In genomic region chr2:181872178-181872577, GRCh38 we compare ENCODE assay signal across 21 cellular contexts. TPM values are rescaled to one million over a fixed set of nuclear protein-coding genes. Genes with fewer than 3 reads are reported as not detected.
DNase-seq lines count a peak whose midpoint lies in the region; ATAC-seq, FAIRE-seq and TF ChIP-seq lines count a peak whose summit lies in the region.
"Had no signal": no experiment of that assay in that cellular context is flagged by ENCODE, and none has a peak within 500 bp of the region (broad histone marks: within the 10 kb centered on the region; RNA-seq: fewer than 3 reads in every experiment).

No MANE protein-coding gene starts in this region.

- DNase-seq in RCC 7860 (ENCODE audit: low spot score) = no peak
- DNase-seq in body of pancreas = no peak
- DNase-seq in endothelial cell of umbilical vein (ENCODE audit: low read depth, low spot score) = peak; percentile 51
- DNase-seq in pancreas = no peak
- no peak for DNase-seq in mesothelial cell of epicardium (ENCODE audit: low spot score in 2 of 2, unreplicated experiment in 2 of 2)
- DNase-seq in activated CD4-positive, alpha-beta T cell treated with anti-CD3 and anti-CD28 coated beads, Interleukin-2, amount 50 U/mL, for 1 hour = no peak
- DNase-seq in hippocampal formation (lab: John Stamatoyannopoulos, UW) = no peak
- DNase-seq in vagina (ENCODE audit: extremely low spot score in 2 of 2) = no peak
- DNase-seq: ACHN; BE2C; C1 segment of cervical spinal cord; Caco-2; CD4-positive, CD25-positive, alpha-beta regulatory T cell; DMS153; DMS79; GDM1; H9 had no signal

- H3K9ac ChIP-seq in endothelial cell of umbilical vein (replicated peaks; ENCODE audit: extremely low read depth, insufficient read depth, low read length) = no peak overlapping the region

- H3K27me3 ChIP-seq in body of pancreas (no peaks in the 10 kb centered on the region), endothelial cell of umbilical vein (ENCODE audit: control insufficient read depth in 2 of 2, insufficient read depth in 2 of 2, low read length in 2 of 2) (no peaks in the 10 kb centered on the region), pancreas (no peaks in the 10 kb centered on the region), vagina (no peaks in the 10 kb centered on the region)
- H3K27me3 ChIP-seq: BE2C had no signal

- intact Hi-C loops in body of pancreas (cut with DNase I) = no loop called here
- intact Hi-C loops in endothelial cell of umbilical vein (cut with micrococcal nuclease) = no loop called here
- intact Hi-C loops in pancreas (cut with DNase I) = no loop called here
- intact Hi-C loops in vagina (cut with DNase I) = no loop called here

- H3K27ac ChIP-seq in body of pancreas (peak overlapping the region in 1 of 4 donors; percentile 61), endothelial cell of umbilical vein (ENCODE audit: insufficient read depth, low read depth, low read length) (no peak overlapping the region), pancreas (peak overlapping the region in 2 of 4 donors; percentile 17 to 48), vagina (no peak overlapping the region)

- no peak overlapping the region for H3K27ac Mint-ChIP-seq in mesothelial cell of epicardium
- H3K27ac Mint-ChIP-seq: CD4-positive, CD25-positive, alpha-beta regulatory T cell; H9; IgD-negative memory B cell had no signal

- no peaks in the 10 kb centered on the region for H4K20me1 ChIP-seq in endothelial cell of umbilical vein (replicated peaks; ENCODE audit: control insufficient read depth, extremely low read depth, insufficient read depth, low read length)

- H3K4me3 ChIP-seq in body of pancreas = no peak overlapping the region
- no peak overlapping the region for H3K4me3 ChIP-seq in endothelial cell of umbilical vein (replicated peaks in 1 of 3; ENCODE audit: insufficient read depth in 1 of 3, low read depth in 1 of 3, low read length in 3 of 3)
- no peak overlapping the region for H3K4me3 ChIP-seq in pancreas
- H3K4me3 ChIP-seq in vagina = no peak overlapping the region
- H3K4me3 ChIP-seq: GM12878 had no signal

- TF ChIP-seq CTCF in body of pancreas (IDR thresholded peaks at IDR 0.05) (no peak), endothelial cell of umbilical vein (IDR thresholded peaks at IDR 0.05; ENCODE audit: extremely low read depth in 1 of 2, insufficient read depth in 1 of 2, low read depth in 1 of 2, low read length in 2 of 2) (no peak), pancreas (IDR thresholded peaks at IDR 0.05) (no peak), mesothelial cell of epicardium (IDR thresholded peaks at IDR 0.05; ENCODE audit: unreplicated experiment) (no peak), vagina (IDR thresholded peaks at IDR 0.05) (no peak)

- no peak overlapping the region for H3K4me2 ChIP-seq in endothelial cell of umbilical vein (ENCODE audit: insufficient read depth, low read length)

- POLR2A ChIA-PET in endothelial cell of umbilical vein (lab: Charles Lee) = no interaction called here

- ATAC-seq in body of pancreas (peak; percentile 65), pancreas (peak; percentile 67 to 86 (median 78))
- ATAC-seq: GM12878, HepG2 had no signal

- TF ChIP-seq POLR2A in body of pancreas (IDR thresholded peaks at IDR 0.05) = no peak
- no peak for TF ChIP-seq POLR2A in endothelial cell of umbilical vein (IDR thresholded peaks at IDR 0.05; ENCODE audit: low read depth, low read length)
- TF ChIP-seq POLR2A in vagina (IDR thresholded peaks at IDR 0.05) = no peak

- dilution Hi-C loops in endothelial cell of umbilical vein (cut with MboI; ENCODE audit: extremely low pct_ligation_motif_present, low sequenced_read_pairs) = no loop called here

- H3K9me3 Mint-ChIP-seq in mesothelial cell of epicardium = no peaks in the 10 kb centered on the region
- H3K9me3 Mint-ChIP-seq: CD4-positive, CD25-positive, alpha-beta regulatory T cell; H9; IgD-negative memory B cell had no signal

- H3K27me3 Mint-ChIP-seq in mesothelial cell of epicardium (ENCODE audit: low read depth) = no peaks in the 10 kb centered on the region

- H3K9me3 ChIP-seq in body of pancreas (no peaks in the 10 kb centered on the region), endothelial cell of umbilical vein (replicated peaks; ENCODE audit: control insufficient read depth, insufficient read depth, low read length) (no peaks in the 10 kb centered on the region), pancreas (no peaks in the 10 kb centered on the region), vagina (no peaks in the 10 kb centered on the region)
- H3K9me3 ChIP-seq: BE2C, Caco-2 had no signal

- H3K4me1 Mint-ChIP-seq in mesothelial cell of epicardium = peaks cover 8% of the 10 kb centered on the region
- H3K4me1 Mint-ChIP-seq: IgD-negative memory B cell had no signal

- FAIRE-seq in RCC 7860 (lab: Jason Lieb, UNC) = peak; percentile 17
- no peak for FAIRE-seq in endothelial cell of umbilical vein (lab: Jason Lieb, UNC)
- peak; percentile 61 for FAIRE-seq in pancreas (lab: Jason Lieb, UNC)
- FAIRE-seq: GM12878, H1, HepG2 had no signal

- 38 to 46% methylated on average over 1 of the region's 1 CpG for WGBS in body of pancreas, 2 donors
- 38 to 55% methylated on average over 1 of the region's 1 CpG for WGBS in pancreas, 2 donors

- H3K79me2 ChIP-seq in endothelial cell of umbilical vein (ENCODE audit: control insufficient read depth, insufficient read depth, low read length) = no peaks in the 10 kb centered on the region

- peaks cover 24% of the 10 kb centered on the region for H3K4me1 ChIP-seq in body of pancreas
- peaks cover 3% of the 10 kb centered on the region for H3K4me1 ChIP-seq in endothelial cell of umbilical vein (ENCODE audit: control insufficient read depth, extremely low read depth, insufficient read depth, low read length)
- peaks cover 0 to 43% (median 21%) of the 10 kb centered on the region in 3 donors for H3K4me1 ChIP-seq in pancreas
- peaks cover 7% of the 10 kb centered on the region for H3K4me1 ChIP-seq in vagina
- H3K4me1 ChIP-seq: BE2C had no signal

- no TSS peak for BruUV-seq in endothelial cell of umbilical vein (replicated peaks; lab: Mats Ljungman, UMichigan)

- H3K36me3 ChIP-seq in body of pancreas (replicated peaks in 1 of 2; ENCODE audit: insufficient read depth in 1 of 2, low read depth in 2 of 2) = no peaks in the 10 kb centered on the region
- no peaks in the 10 kb centered on the region for H3K36me3 ChIP-seq in endothelial cell of umbilical vein (ENCODE audit: control insufficient read depth in 2 of 2, extremely low read depth in 1 of 2, insufficient read depth in 2 of 2, low read length in 2 of 2)
- H3K36me3 ChIP-seq in pancreas = no peaks in the 10 kb centered on the region
- no peaks in the 10 kb centered on the region for H3K36me3 ChIP-seq in vagina
- H3K36me3 ChIP-seq: BE2C had no signal

- no peaks in the 10 kb centered on the region for H3K36me3 Mint-ChIP-seq in mesothelial cell of epicardium
- H3K36me3 Mint-ChIP-seq: CD4-positive, CD25-positive, alpha-beta regulatory T cell; IgD-negative memory B cell had no signal

- H3K9me1 ChIP-seq in endothelial cell of umbilical vein (replicated peaks; ENCODE audit: control insufficient read depth, extremely low read depth, insufficient read depth, low read length) = no peaks in the 10 kb centered on the region

- CTCF ChIA-PET in endothelial cell of umbilical vein (lab: Charles Lee) = no interaction called here

- no peak overlapping the region for H3K4me3 Mint-ChIP-seq in mesothelial cell of epicardium
- H3K4me3 Mint-ChIP-seq: H9, IgD-negative memory B cell had no signal

- H2AFZ ChIP-seq in endothelial cell of umbilical vein (ENCODE audit: low read depth, low read length) = no peak overlapping the region

TF ChIP-seq in endothelial cell of umbilical vein, 7 proteins besides CTCF, POLR2A, EP300 and RAD21:
- TF ChIP-seq, protein P1, sequence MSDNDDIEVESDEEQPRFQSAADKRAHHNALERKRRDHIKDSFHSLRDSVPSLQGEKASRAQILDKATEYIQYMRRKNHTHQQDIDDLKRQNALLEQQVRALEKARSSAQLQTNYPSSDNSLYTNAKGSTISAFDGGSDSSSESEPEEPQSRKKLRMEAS (IDR thresholded peaks at IDR 0.05; ENCODE audit: insufficient read depth, insufficient read length) = no peak

RNA-seq across cellular contexts. Expression of gene ITPRID2, which starts 19.4 kb away (rescaled TPM):
- 100 to 1,000 TPM; 224 to 274 TPM for total RNA-seq in body of pancreas
- 235 and 272 TPM in 2 replicates for total RNA-seq in endothelial cell of umbilical vein
- polyA plus RNA-seq in endothelial cell of umbilical vein = 30.9 and 37.6 TPM in 2 replicates
- 56.0 and 56.6 TPM in 2 replicates for polyA plus RNA-seq in endothelial cell of umbilical vein (2011; cell fraction: cytosol; rRNA removed)
- 151 and 152 TPM in 2 replicates for polyA plus RNA-seq in endothelial cell of umbilical vein (2011; cell fraction: nucleus; rRNA removed)
- 101 and 145 TPM in 2 replicates for polyA plus RNA-seq in endothelial cell of umbilical vein (2012)
- 102 and 113 TPM in 2 replicates for polyA minus RNA-seq in endothelial cell of umbilical vein
- polyA minus RNA-seq in endothelial cell of umbilical vein (2011; cell fraction: cytosol; rRNA and poly(A)+ RNA removed) = 55.8 TPM
- 274 and 443 TPM in 2 replicates for polyA minus RNA-seq in endothelial cell of umbilical vein (2011; cell fraction: nucleus; rRNA and poly(A)+ RNA removed)
- 100 to 1,000 TPM; 304 to 497 (median 336) TPM for total RNA-seq in pancreas
- polyA plus RNA-seq in pancreas = 10 to 100 TPM; 85.6 to 99.0 TPM
- total RNA-seq in mesothelial cell of epicardium = 67.4 to 72.3 TPM (median 71.0 TPM) in 3 replicates
- total RNA-seq in vagina = 64.1 TPM
